Comparison of ENCODE assay signal across 8 cellular contexts in genomic region chr20:50112512-50113419, GRCh38. TPM values are rescaled to one million over a fixed set of nuclear protein-coding genes. Genes with fewer than 3 reads are reported as not detected.
A peak's percentile ranks its signal among the peaks of the same experiment; 100 is the strongest.
DNase-seq lines count a peak whose midpoint lies in the region; ATAC-seq, FAIRE-seq and TF ChIP-seq lines count a peak whose summit lies in the region.

UBE2V1 (minus strand) TSS chr20:50113150; CDS start chr20:50113128, 22 bp downstream.

- H3K9me3 Mint-ChIP-seq in MCF 10A (ENCODE audit: unreplicated experiment) = no peaks in the 10 kb centered on the region

- peak; percentile 82 for DNase-seq in GM12891 (ENCODE audit: insufficient read length, low spot score)
- peak; percentile 53 for DNase-seq in NCI-H2196 treated with DMSO at 0.1 percent for 48 hours (lab: John Stamatoyannopoulos, UW; ENCODE audit: unreplicated experiment)
- peak; percentile 81 for DNase-seq in MCF 10A (ENCODE audit: unreplicated experiment)

- CTCF ChIA-PET in MCF 10A (lab: Yijun Ruan, JAX) = interaction anchor here (0.5 to 20.7 kb wide), 19 partner anchors 9 to 1341 kb away, joined by 3 to 696 read pairs (median 3); partner anchors contain the start of genes BCAS4 and PEDS1

- H3K9ac ChIP-seq in skeletal muscle tissue (ENCODE audit: low read depth in 1 of 3, low read length in 3 of 3) = peak within 1 kb of the TSS; percentile 91 to 97 (median 96)

- TF ChIP-seq CTCF in VCaP (conservative IDR thresholded peaks at IDR 0.05) (peak; percentile 25), MCF 10A (IDR thresholded peaks at IDR 0.05; ENCODE audit: unreplicated experiment) (peak; percentile 32)

- H3K9me3 ChIP-seq in iPS-18c (ENCODE audit: control insufficient read depth, insufficient read depth, low read length) (no peaks in the 10 kb centered on the region), skeletal muscle tissue (ENCODE audit: control insufficient read depth in 3 of 3, low read length in 3 of 3) (no peaks in the 10 kb centered on the region)

- POLR2A ChIA-PET in MCF 10A (lab: Yijun Ruan, JAX) = interaction anchor here (0.5 to 12.6 kb wide), 33 partner anchors 7 to 1073 kb away, joined by 3 to 386 read pairs (median 4); partner anchors contain the start of genes CEBPB, DPM1, MOCS3 and PEDS1

- peak; percentile 85 for TF ChIP-seq POLR2A in GM12891 (IDR thresholded peaks at IDR 0.05; ENCODE audit: low read depth, low read length)

- H3K36me3 Mint-ChIP-seq in MCF 10A (ENCODE audit: insufficient read depth, unreplicated experiment) = peaks cover 6% of the 10 kb centered on the region

- ATAC-seq in HG03095 (IDR thresholded peaks at IDR 0.05; ENCODE audit: unreplicated experiment) (peak; percentile 36), GM21717 (IDR thresholded peaks at IDR 0.05; ENCODE audit: unreplicated experiment) (no peak)

- H3K4me3 ChIP-seq in iPS-18c (ENCODE audit: insufficient read depth, low read depth, low read length) = peak within 1 kb of the TSS; percentile 95
- peak within 1 kb of the TSS; percentile 88 to 92 (median 88) for H3K4me3 ChIP-seq in skeletal muscle tissue (ENCODE audit: low read length in 3 of 3)

- H3K36me3 ChIP-seq in skeletal muscle tissue (ENCODE audit: control insufficient read depth in 3 of 3, insufficient read depth in 3 of 3, low read length in 3 of 3) = no peaks in the 10 kb centered on the region

- peak within 1 kb of the TSS; percentile 83 for H3K4me3 Mint-ChIP-seq in MCF 10A (ENCODE audit: unreplicated experiment)

- peaks cover 63% of the 10 kb centered on the region for H3K4me1 Mint-ChIP-seq in MCF 10A (ENCODE audit: insufficient read depth, unreplicated experiment)

- H3K27me3 Mint-ChIP-seq in MCF 10A (ENCODE audit: insufficient read depth, unreplicated experiment) = no peaks in the 10 kb centered on the region

- BruUV-seq in MCF 10A (replicated peaks; lab: Mats Ljungman, UMichigan) = no TSS peak

- H3K27ac ChIP-seq in VCaP (peak within 1 kb of the TSS; percentile 93), skeletal muscle tissue (ENCODE audit: low read depth, low read length) (peak within 1 kb of the TSS; percentile 95)

- FAIRE-seq in GM12891 (lab: Jason Lieb, UNC) = peak; percentile 74

- peak within 1 kb of the TSS; percentile 79 for H3K27ac Mint-ChIP-seq in MCF 10A (ENCODE audit: low read depth, unreplicated experiment)

- H3K4me1 ChIP-seq in skeletal muscle tissue (ENCODE audit: control insufficient read depth in 3 of 3, insufficient read depth in 3 of 3, low read length in 3 of 3) = peaks cover 65 to 73% (median 69%) of the 10 kb centered on the region in 3 donors

- intact Hi-C loops in MCF 10A (cut with micrococcal nuclease) = no loop called here

- H3K27me3 ChIP-seq in skeletal muscle tissue (ENCODE audit: control insufficient read depth in 3 of 3, insufficient read depth in 3 of 3, low read length in 3 of 3) = no peaks in the 10 kb centered on the region

TF ChIP-seq in GM12891, 5 proteins besides CTCF, POLR2A, EP300 and RAD21:
- TF ChIP-seq POU2F2 (IDR thresholded peaks at IDR 0.05; ENCODE audit: low read depth, low read length) (peak; percentile 35; the same call in 1 of the 2 replicates), PAX5 (IDR thresholded peaks at IDR 0.05; ENCODE audit: insufficient read depth, low read length, severe bottlenecking) (no peak), POLR2AphosphoS5 (IDR thresholded peaks at IDR 0.05; ENCODE audit: low read depth, low read length) (peak; percentile 65; the same call in 1 of the 2 replicates), TAF1 (IDR thresholded peaks at IDR 0.05; ENCODE audit: low read depth, low read length) (peak; percentile 66; the same call in 1 of the 2 replicates)
TF ChIP-seq in GM12891: peak in this region for 3.

RNA-seq across cellular contexts. Expression of gene UBE2V1, which starts in this region (rescaled TPM):
- 104 TPM for polyA plus RNA-seq in GM12891 (2012; ENCODE audit: low read depth, missing spikeins)
- total RNA-seq in MCF 10A (2022) (99.5 and 110 TPM in 2 replicates), skeletal muscle tissue (36.5 TPM)
